10 cellular contexts compared by ENCODE assay signal in the genomic region with DNA sequence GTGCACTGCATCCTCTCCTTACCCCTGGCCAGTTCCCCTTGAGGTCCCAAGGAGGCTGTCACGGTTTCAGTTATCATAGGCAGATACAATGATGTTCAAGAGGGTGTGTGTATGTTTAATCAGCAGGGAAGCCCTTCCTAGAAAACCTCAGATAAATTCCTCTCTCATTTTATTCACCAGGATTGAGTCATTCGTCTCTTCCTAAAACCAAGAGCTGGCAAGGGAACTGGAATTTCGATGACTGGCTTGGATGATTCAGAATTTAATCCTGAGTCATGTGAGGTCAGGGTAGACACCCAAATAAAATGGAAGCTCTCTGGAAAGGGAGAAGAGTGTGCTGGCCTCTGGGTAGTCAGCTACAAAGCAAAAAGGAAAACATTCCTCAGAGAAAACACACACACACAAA.
DNase-seq lines count a peak whose midpoint lies in the region; ATAC-seq, FAIRE-seq and TF ChIP-seq lines count a peak whose summit lies in the region.
"Had no signal": no experiment of that assay in that cellular context is flagged by ENCODE, and none has a peak within 500 bp of the region (broad histone marks: within the 10 kb centered on the region; RNA-seq: fewer than 3 reads in every experiment).

No MANE protein-coding gene starts in this region.

- H3K9me3 ChIP-seq in MG63 = no peaks in the 10 kb centered on the region
- H3K9me3 ChIP-seq in K562 (replicated peaks; ENCODE audit: control insufficient read depth, insufficient read depth, low read depth, low read length) = no peaks in the 10 kb centered on the region
- no peaks in the 10 kb centered on the region for H3K9me3 ChIP-seq in liver (ENCODE audit: control insufficient read depth in 4 of 4, low read length in 3 of 4)

- peak; percentile 72 for DNase-seq in AG08396 (ENCODE audit: low spot score)
- DNase-seq in MG63 = peak; percentile 73
- no peak for DNase-seq in K562 (ENCODE audit: extremely low read depth in 1 of 4, low spot score in 3 of 4)
- no peak for DNase-seq in SIG-M5 treated with dmso at 0.1 percent for 504 hours (lab: John Stamatoyannopoulos, UW; ENCODE audit: unreplicated experiment)
- no peak for DNase-seq in frontal cortex (ENCODE audit: low spot score in 2 of 2)
- DNase-seq: activated T-cell treated with anti-CD3 and anti-CD28 coated beads, Interleukin-2, amount 50 U/mL, for 4 hours; NCI-H2081 treated with DMSO at 0.1 percent for 48 hours had no signal

- H3K4me2 ChIP-seq in K562 (ENCODE audit: insufficient read depth, low read length) = no peak overlapping the region

- no peak for TF ChIP-seq POLR2A in K562 (conservative IDR thresholded peaks at IDR 0.05)

- POLR2A ChIA-PET in K562 (lab: Yijun Ruan, JAX) = interaction anchor here (1.4 kb wide), 1 partner anchor 10 kb away, joined by 5 read pairs; no protein-coding TSS in a partner anchor

- no peak for TF ChIP-seq EP300 in K562 (IDR thresholded peaks at IDR 0.05; ENCODE audit: low read length)

- H4K20me1 ChIP-seq in K562 (replicated peaks; ENCODE audit: control insufficient read depth, insufficient read depth, low read length) = no peaks in the 10 kb centered on the region

- TF ChIP-seq RAD21 in K562 (CRISPR knock-in tag; conservative IDR thresholded peaks at IDR 0.05 in 1 of 2, IDR thresholded peaks at IDR 0.05 in 1 of 2) (no peak), liver (IDR thresholded peaks at IDR 0.05) (peak in 1 of 2 donors; percentile 26)

- H3K9me1 ChIP-seq in K562 (ENCODE audit: control insufficient read depth, insufficient read depth, low read length) = no peaks in the 10 kb centered on the region

- BruUV-seq in K562 (replicated peaks; lab: Mats Ljungman, UMichigan) = no TSS peak

- H3K27me3 ChIP-seq in MG63 (no peaks in the 10 kb centered on the region), K562 (ENCODE audit: control insufficient read depth in 2 of 2, insufficient read depth in 2 of 2, low read length in 2 of 2) (no peaks in the 10 kb centered on the region), liver (ENCODE audit: control insufficient read depth in 4 of 4, insufficient read depth in 4 of 4, low read length in 3 of 4) (no peaks in the 10 kb centered on the region)

- H3K9ac ChIP-seq in K562 (ENCODE audit: insufficient read depth in 1 of 2, low read depth in 2 of 2, low read length in 2 of 2) = no peak overlapping the region
- H3K9ac ChIP-seq in liver (ENCODE audit: low read depth in 1 of 2, low read length in 2 of 2) = no peak overlapping the region

- H3K4me3 ChIP-seq in MG63 = no peak overlapping the region
- H3K4me3 ChIP-seq in K562 = no peak overlapping the region
- no peak overlapping the region for H3K4me3 ChIP-seq in liver (ENCODE audit: low read depth in 1 of 3, low read length in 3 of 3)

- no peak for FAIRE-seq in K562 (lab: Jason Lieb, UNC)
- no peak for FAIRE-seq in frontal cortex (lab: Jason Lieb, UNC)

- CTCF ChIA-PET in K562 (lab: Yijun Ruan, JAX; ENCODE audit: low intra/inter-chr PET ratio) = no interaction called here

- intact Hi-C loops in K562 (cut with micrococcal nuclease) = no loop called here

- H3K27ac ChIP-seq in K562 (ENCODE audit: extremely low read depth, low read depth, low read length) (no peak overlapping the region), liver (ENCODE audit: low read depth in 1 of 2, low read length in 2 of 2) (peak overlapping the region; percentile 1 to 17)

- ATAC-seq in K562 (peak; percentile 62), GM19351 (IDR thresholded peaks at IDR 0.05; ENCODE audit: unreplicated experiment) (no peak), HG02588 (IDR thresholded peaks at IDR 0.05; ENCODE audit: unreplicated experiment) (no peak)
- ATAC-seq: activated T-cell treated with anti-CD3 and anti-CD28 coated beads, Interleukin-2, amount 50 U/mL, for 4 hours had no signal

- WGBS in K562 (ENCODE audit: insufficient coverage, low coverage, missing lambda C conversion rate) = 0% methylated on average over 3 of the region's 3 CpGs
- WGBS in liver = 21% methylated on average over 3 of the region's 3 CpGs

- H3K36me3 ChIP-seq in MG63 (no peaks in the 10 kb centered on the region), K562 (ENCODE audit: control insufficient read depth, insufficient read depth, low read length) (no peaks in the 10 kb centered on the region), liver (ENCODE audit: control insufficient read depth in 4 of 4, insufficient read depth in 3 of 4, low read depth in 1 of 4, low read length in 3 of 4) (no peaks in the 10 kb centered on the region)

- H3K79me2 ChIP-seq in K562 (ENCODE audit: control insufficient read depth, insufficient read depth, low read length) = no peaks in the 10 kb centered on the region

- H3K4me1 ChIP-seq in K562 (replicated peaks in 1 of 2; ENCODE audit: control insufficient read depth in 2 of 2, insufficient read depth in 2 of 2, low read length in 2 of 2) = peaks cover 0 to 6% of the 10 kb centered on the region in 2 experiments; a peak in 2 of 5 replicates
- peaks cover 1 to 19% (median 10%) of the 10 kb centered on the region in 4 donors for H3K4me1 ChIP-seq in liver (ENCODE audit: control insufficient read depth in 4 of 4, insufficient read depth in 4 of 4, low read length in 3 of 4)

- peak overlapping the region; percentile 49 for H2AFZ ChIP-seq in K562 (ENCODE audit: low read depth, low read length)

- in situ Hi-C loops in K562 (cut with MboI) = no loop called here

- no peak for TF ChIP-seq CTCF in K562 (IDR thresholded peaks at IDR 0.05 in 2 of 3, conservative IDR thresholded peaks at IDR 0.05 in 1 of 3; ENCODE audit: insufficient read depth in 2 of 3, low read depth in 1 of 3, low read length in 3 of 3)
- TF ChIP-seq CTCF in liver (IDR thresholded peaks at IDR 0.05; ENCODE audit: low read depth, low read length, missing input control) = no peak

TF ChIP-seq in K562, 482 proteins besides CTCF, POLR2A, EP300 and RAD21 (continues in another document):
- TF ChIP-seq ZFP36 (IDR thresholded peaks at IDR 0.05; ENCODE audit: low read depth, low read length, partially characterized antibody) (peak; percentile 3), FOSL1 (tag; conservative IDR thresholded peaks at IDR 0.05) (peak; percentile 89), NR2C1 (IDR thresholded peaks at IDR 0.05) (no peak), NR2C1 (tag; IDR thresholded peaks at IDR 0.05) (0 out of 2 replicates have a peak, but pooled peaks have one; percentile 21)
- TF ChIP-seq, protein P1, sequence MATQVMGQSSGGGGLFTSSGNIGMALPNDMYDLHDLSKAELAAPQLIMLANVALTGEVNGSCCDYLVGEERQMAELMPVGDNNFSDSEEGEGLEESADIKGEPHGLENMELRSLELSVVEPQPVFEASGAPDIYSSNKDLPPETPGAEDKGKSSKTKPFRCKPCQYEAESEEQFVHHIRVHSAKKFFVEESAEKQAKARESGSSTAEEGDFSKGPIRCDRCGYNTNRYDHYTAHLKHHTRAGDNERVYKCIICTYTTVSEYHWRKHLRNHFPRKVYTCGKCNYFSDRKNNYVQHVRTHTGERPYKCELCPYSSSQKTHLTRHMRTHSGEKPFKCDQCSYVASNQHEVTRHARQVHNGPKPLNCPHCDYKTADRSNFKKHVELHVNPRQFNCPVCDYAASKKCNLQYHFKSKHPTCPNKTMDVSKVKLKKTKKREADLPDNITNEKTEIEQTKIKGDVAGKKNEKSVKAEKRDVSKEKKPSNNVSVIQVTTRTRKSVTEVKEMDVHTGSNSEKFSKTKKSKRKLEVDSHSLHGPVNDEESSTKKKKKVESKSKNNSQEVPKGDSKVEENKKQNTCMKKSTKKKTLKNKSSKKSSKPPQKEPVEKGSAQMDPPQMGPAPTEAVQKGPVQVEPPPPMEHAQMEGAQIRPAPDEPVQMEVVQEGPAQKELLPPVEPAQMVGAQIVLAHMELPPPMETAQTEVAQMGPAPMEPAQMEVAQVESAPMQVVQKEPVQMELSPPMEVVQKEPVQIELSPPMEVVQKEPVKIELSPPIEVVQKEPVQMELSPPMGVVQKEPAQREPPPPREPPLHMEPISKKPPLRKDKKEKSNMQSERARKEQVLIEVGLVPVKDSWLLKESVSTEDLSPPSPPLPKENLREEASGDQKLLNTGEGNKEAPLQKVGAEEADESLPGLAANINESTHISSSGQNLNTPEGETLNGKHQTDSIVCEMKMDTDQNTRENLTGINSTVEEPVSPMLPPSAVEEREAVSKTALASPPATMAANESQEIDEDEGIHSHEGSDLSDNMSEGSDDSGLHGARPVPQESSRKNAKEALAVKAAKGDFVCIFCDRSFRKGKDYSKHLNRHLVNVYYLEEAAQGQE (CRISPR knock-in tag; IDR thresholded peaks at IDR 0.05; ENCODE audit: low read depth) = no peak

TF ChIP-seq in liver, 16 proteins besides CTCF, POLR2A, EP300 and RAD21:
- TF ChIP-seq, protein P2, sequence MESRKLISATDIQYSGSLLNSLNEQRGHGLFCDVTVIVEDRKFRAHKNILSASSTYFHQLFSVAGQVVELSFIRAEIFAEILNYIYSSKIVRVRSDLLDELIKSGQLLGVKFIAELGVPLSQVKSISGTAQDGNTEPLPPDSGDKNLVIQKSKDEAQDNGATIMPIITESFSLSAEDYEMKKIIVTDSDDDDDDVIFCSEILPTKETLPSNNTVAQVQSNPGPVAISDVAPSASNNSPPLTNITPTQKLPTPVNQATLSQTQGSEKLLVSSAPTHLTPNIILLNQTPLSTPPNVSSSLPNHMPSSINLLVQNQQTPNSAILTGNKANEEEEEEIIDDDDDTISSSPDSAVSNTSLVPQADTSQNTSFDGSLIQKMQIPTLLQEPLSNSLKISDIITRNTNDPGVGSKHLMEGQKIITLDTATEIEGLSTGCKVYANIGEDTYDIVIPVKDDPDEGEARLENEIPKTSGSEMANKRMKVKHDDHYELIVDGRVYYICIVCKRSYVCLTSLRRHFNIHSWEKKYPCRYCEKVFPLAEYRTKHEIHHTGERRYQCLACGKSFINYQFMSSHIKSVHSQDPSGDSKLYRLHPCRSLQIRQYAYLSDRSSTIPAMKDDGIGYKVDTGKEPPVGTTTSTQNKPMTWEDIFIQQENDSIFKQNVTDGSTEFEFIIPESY (IDR thresholded peaks at IDR 0.05) = no peak
- TF ChIP-seq HNF4A (conservative IDR thresholded peaks at IDR 0.05) (no peak), YY1 (IDR thresholded peaks at IDR 0.05) (peak; percentile 80), JUND (IDR thresholded peaks at IDR 0.05) (peak; percentile 54 to 75), RXRA (IDR thresholded peaks at IDR 0.05) (peak; percentile 50 to 64)
- TF ChIP-seq, protein P3, sequence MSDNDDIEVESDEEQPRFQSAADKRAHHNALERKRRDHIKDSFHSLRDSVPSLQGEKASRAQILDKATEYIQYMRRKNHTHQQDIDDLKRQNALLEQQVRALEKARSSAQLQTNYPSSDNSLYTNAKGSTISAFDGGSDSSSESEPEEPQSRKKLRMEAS (IDR thresholded peaks at IDR 0.05) = no peak
- TF ChIP-seq, protein P4, sequence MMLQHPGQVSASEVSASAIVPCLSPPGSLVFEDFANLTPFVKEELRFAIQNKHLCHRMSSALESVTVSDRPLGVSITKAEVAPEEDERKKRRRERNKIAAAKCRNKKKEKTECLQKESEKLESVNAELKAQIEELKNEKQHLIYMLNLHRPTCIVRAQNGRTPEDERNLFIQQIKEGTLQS (IDR thresholded peaks at IDR 0.05) = peak; percentile 58

Comparison
In these comparisons a context has a peak if more than half of its experiments do, and no peak if none do; other contexts are left out.
1. DNase-seq: peak in AG08396 (single experiment) and MG63 (single experiment); none in K562 (0 of 4), SIG-M5 treated with dmso at 0.1 percent for 504 hours (single experiment) and frontal cortex (0 of 2).